9 cellular contexts compared by ENCODE assay signal in genomic region chr6:166598441-166599138, GRCh38. TPM values are rescaled to one million over a fixed set of nuclear protein-coding genes. Genes with fewer than 3 reads are reported as not detected.
DNase-seq lines count a peak whose midpoint lies in the region; ATAC-seq and TF ChIP-seq lines count a peak whose summit lies in the region.
"Had no signal": no experiment of that assay in that cellular context is flagged by ENCODE, and none has a peak within 500 bp of the region (broad histone marks: within the 10 kb centered on the region; RNA-seq: fewer than 3 reads in every experiment).

No MANE protein-coding gene starts in this region.

- peak overlapping the region; percentile 78 for H3K9ac ChIP-seq in SK-N-SH
- H3K9ac ChIP-seq in fibroblast of lung (ENCODE audit: insufficient read depth, low read length): peak overlapping the region; percentile 68

- no peak for TF ChIP-seq RAD21 in SK-N-SH (IDR thresholded peaks at IDR 0.05; ENCODE audit: low read length)

- H3K27me3 ChIP-seq in SK-N-SH (ENCODE audit: insufficient read depth): no peaks in the 10 kb centered on the region
- no peaks in the 10 kb centered on the region for H3K27me3 ChIP-seq in fibroblast of lung (ENCODE audit: control insufficient read depth, insufficient read depth, low read length)

- peaks cover 36 to 47% of the 10 kb centered on the region in 2 experiments for H3K4me1 ChIP-seq in SK-N-SH (ENCODE audit: control insufficient read depth in 1 of 2, insufficient read depth in 2 of 2, low read depth in 1 of 2, low read length in 1 of 2)
- peaks cover 35% of the 10 kb centered on the region for H3K4me1 ChIP-seq in fibroblast of lung (ENCODE audit: control insufficient read depth, extremely low read depth, insufficient read depth, low read length)

- H3K79me2 ChIP-seq in SK-N-SH (ENCODE audit: insufficient read depth) (peaks cover 79% of the 10 kb centered on the region), fibroblast of lung (ENCODE audit: control insufficient read depth, insufficient read depth, low read length) (peaks cover 36% of the 10 kb centered on the region)

- 55% methylated on average over 11 of the region's 11 CpGs for WGBS in SK-N-SH (ENCODE audit: low lambda C conversion rate)

- H3K9me3 ChIP-seq in SK-N-SH (no peaks in the 10 kb centered on the region), fibroblast of lung (ENCODE audit: control insufficient read depth, insufficient read depth, low read depth, low read length) (no peaks in the 10 kb centered on the region)

- H3K4me3 ChIP-seq in SK-N-SH (ENCODE audit: low read depth in 2 of 2, low read length in 1 of 2) (no peak overlapping the region), fibroblast of lung (replicated peaks in 1 of 4; ENCODE audit: control extremely low read depth in 1 of 4, insufficient read depth in 1 of 4, low read depth in 3 of 4, low read length in 4 of 4) (no peak overlapping the region)

- peaks cover 44% of the 10 kb centered on the region for H3F3A ChIP-seq in SK-N-SH (replicated peaks; ENCODE audit: insufficient read depth)

- peak overlapping the region; percentile 62 for H3K4me2 ChIP-seq in SK-N-SH
- peak overlapping the region; percentile 72 for H3K4me2 ChIP-seq in fibroblast of lung (ENCODE audit: extremely low read depth, insufficient read depth, low read length)

- H3K27ac ChIP-seq in SK-N-SH (ENCODE audit: low read depth in 2 of 2, low read length in 1 of 2): peak overlapping the region; percentile 68 to 100; a peak in 3 of 4 replicates
- H3K27ac ChIP-seq in fibroblast of lung (ENCODE audit: insufficient read depth, low read length): peak overlapping the region; percentile 96

- H3K9me2 ChIP-seq in SK-N-SH: no peaks in the 10 kb centered on the region

- DNase-seq in AG20443 (ENCODE audit: low spot score): peak; percentile 88
- DNase-seq in SK-N-SH: no peak
- peak; percentile 96 for DNase-seq in fibroblast of lung (ENCODE audit: low read depth in 2 of 2)
- DNase-seq in non-pigmented ciliary epithelial cell (ENCODE audit: low read depth): peak; percentile 74
- DNase-seq in NK-92 (lab: John Stamatoyannopoulos, UW; ENCODE audit: unreplicated experiment): no peak
- DNase-seq in activated CD4-positive, alpha-beta T cell treated with anti-CD3 and anti-CD28 coated beads for 48 hours: no peak
- DNase-seq in G401 (ENCODE audit: low spot score): no peak
- DNase-seq: NCI-H2081 treated with DMSO at 0.1 percent for 48 hours had no signal

- TF ChIP-seq EP300 in SK-N-SH (IDR thresholded peaks at IDR 0.05; ENCODE audit: borderline replicate concordance in 1 of 2, low read depth in 1 of 2, low read length in 1 of 2): peak in 1 of 2 experiments; percentile 86; a peak in 2 of 4 replicates

- H3K36me3 ChIP-seq in SK-N-SH (replicated peaks in 1 of 2; ENCODE audit: control insufficient read depth in 1 of 2, insufficient read depth in 2 of 2, low read length in 1 of 2) (peaks cover 0 to 11% of the 10 kb centered on the region in 2 experiments), fibroblast of lung (ENCODE audit: control insufficient read depth, insufficient read depth, low read length) (peaks cover 2% of the 10 kb centered on the region)

- in situ Hi-C loops in G401 (cut with HindIII; ENCODE audit: low sequenced_read_pairs): no loop called here

- TF ChIP-seq CTCF in SK-N-SH (IDR thresholded peaks at IDR 0.05) (no peak), fibroblast of lung (conservative IDR thresholded peaks at IDR 0.05 in 1 of 2, IDR thresholded peaks at IDR 0.05 in 1 of 2; ENCODE audit: low read depth in 1 of 2, low read length in 2 of 2) (no peak)

- ATAC-seq in GM21515 (IDR thresholded peaks at IDR 0.05; ENCODE audit: unreplicated experiment): no peak

- POLR2A ChIA-PET in SK-N-SH (lab: Yijun Ruan, JAX): no interaction called here

- no peak overlapping the region for H2AFZ ChIP-seq in SK-N-SH (ENCODE audit: low read depth)
- peak overlapping the region; percentile 61 for H2AFZ ChIP-seq in fibroblast of lung (ENCODE audit: low read length)

- H4K20me1 ChIP-seq in SK-N-SH (ENCODE audit: insufficient read depth): no peaks in the 10 kb centered on the region
- H4K20me1 ChIP-seq in fibroblast of lung (ENCODE audit: control insufficient read depth, extremely low read depth, insufficient read depth, low read length): no peaks in the 10 kb centered on the region

- CTCF ChIA-PET in SK-N-SH (lab: Yijun Ruan, JAX): interaction anchor here (0.9 to 1.5 kb wide), 3 partner anchors 11 to 55 kb away, joined by 3 to 4 read pairs (median 3); no protein-coding TSS in a partner anchor

TF ChIP-seq in SK-N-SH, 30 proteins besides CTCF, POLR2A, EP300 and RAD21:
- TF ChIP-seq FOXM1 (IDR thresholded peaks at IDR 0.05; ENCODE audit: low read depth): no peak
- TF ChIP-seq RCOR1 (IDR thresholded peaks at IDR 0.05; ENCODE audit: low read length): no peak
- TF ChIP-seq POLR2AphosphoS5 (IDR thresholded peaks at IDR 0.05; ENCODE audit: low read depth, low read length): peak; percentile 63; the same call in 1 of the 2 replicates
- TF ChIP-seq ELF1 (IDR thresholded peaks at IDR 0.05): peak; percentile 62; the same call in 1 of the 2 replicates
- peak; percentile 90 for TF ChIP-seq JUND (IDR thresholded peaks at IDR 0.05)
- TF ChIP-seq USF1 (IDR thresholded peaks at IDR 0.05; ENCODE audit: borderline replicate concordance, low read depth): 0 out of 2 replicates have a peak, but pooled peaks have one; percentile 27
- peak; percentile 75 for TF ChIP-seq PBX3 (IDR thresholded peaks at IDR 0.05)
- TF ChIP-seq YY1 (IDR thresholded peaks at IDR 0.05; ENCODE audit: low read depth): no peak
- peak; percentile 64 for TF ChIP-seq MAX (IDR thresholded peaks at IDR 0.05; ENCODE audit: low read depth)
- peak; percentile 89 for TF ChIP-seq NFIC (IDR thresholded peaks at IDR 0.05; ENCODE audit: borderline replicate concordance)
- peak; percentile 88 for TF ChIP-seq TCF12 (IDR thresholded peaks at IDR 0.05)
- TF ChIP-seq TEAD4 (IDR thresholded peaks at IDR 0.05; ENCODE audit: borderline replicate concordance, insufficient read depth): peak; percentile 79
- peak; percentile 87 for TF ChIP-seq RXRA (IDR thresholded peaks at IDR 0.05; ENCODE audit: borderline replicate concordance, low read depth)
- TF ChIP-seq FOSL2 (IDR thresholded peaks at IDR 0.05; ENCODE audit: borderline replicate concordance, low read depth): peak; percentile 95
- 0 out of 2 replicates have a peak, but pooled peaks have one; percentile 7 for TF ChIP-seq TAF1 (IDR thresholded peaks at IDR 0.05; ENCODE audit: borderline replicate concordance, low read depth, low read length)
- no peak for TF ChIP-seq SIN3A (IDR thresholded peaks at IDR 0.05; ENCODE audit: borderline replicate concordance, low read depth, low read length)
- no peak for TF ChIP-seq USF2 (IDR thresholded peaks at IDR 0.05; ENCODE audit: borderline replicate concordance, low read depth, low read length)

RNA-seq across cellular contexts. Expression of gene RAMACL, which starts 12.1 kb away (rescaled TPM):
- polyA plus RNA-seq in SK-N-SH (2012; rRNA removed) (0.10 and 0.39 TPM in 2 replicates), fibroblast of lung (0.20 and 0.22 TPM in 2 replicates)
- polyA plus RNA-seq in SK-N-SH (2012; cell fraction: cytosol; rRNA removed): 0.46 and 0.81 TPM in 2 replicates
- polyA plus RNA-seq in SK-N-SH (2012; cell fraction: nucleus; rRNA removed): 0.95 and 1.4 TPM in 2 replicates
- total RNA-seq in fibroblast of lung: 2.3 and 5.0 TPM in 2 replicates
- polyA plus RNA-seq in fibroblast of lung (2012): 0.21 and 0.28 TPM in 2 replicates
- polyA minus RNA-seq in fibroblast of lung (ENCODE audit: low replicate concordance): 0.16 TPM in 1 of 2 replicates, not detected in the other
- 4.1 and 8.0 TPM in 2 replicates for total RNA-seq in G401 (2014; rRNA removed; shearing (Covaris generic))

RNA-seq across cellular contexts. Expression of gene RPS6KA2, which starts 28.5 kb away (rescaled TPM):
- polyA plus RNA-seq in SK-N-SH (2012; rRNA removed) (59.5 and 60.3 TPM in 2 replicates), fibroblast of lung (66.8 and 80.2 TPM in 2 replicates)
- 51.5 and 62.1 TPM in 2 replicates for polyA plus RNA-seq in SK-N-SH (2012; cell fraction: cytosol; rRNA removed)
- polyA plus RNA-seq in SK-N-SH (2012; cell fraction: nucleus; rRNA removed): 47.9 and 50.9 TPM in 2 replicates
- 109 and 116 TPM in 2 replicates for total RNA-seq in fibroblast of lung
- polyA plus RNA-seq in fibroblast of lung (2012): 60.3 and 64.5 TPM in 2 replicates
- 129 and 153 TPM in 2 replicates for polyA minus RNA-seq in fibroblast of lung (ENCODE audit: low replicate concordance)
- 3.8 and 14.7 TPM in 2 replicates for total RNA-seq in G401 (2014; rRNA removed; shearing (Covaris generic))

Comparison
In these comparisons a context has a peak if more than half of its experiments do, and no peak if none do; other contexts are left out.
1. DNase-seq: peak in AG20443 (single experiment), fibroblast of lung (2 of 2) and non-pigmented ciliary epithelial cell (single experiment); none in SK-N-SH (single experiment), NK-92 (single experiment), activated CD4-positive, alpha-beta T cell treated with anti-CD3 and anti-CD28 coated beads for 48 hours (single experiment) and G401 (single experiment).